In genomic region chr18:30588673-30589164, GRCh38 we compare ENCODE assay signal across 24 cellular contexts.
"Had no signal": no experiment of that assay in that cellular context is flagged by ENCODE, and none has a peak within 500 bp of the region (broad histone marks: within the 10 kb centered on the region; RNA-seq: fewer than 3 reads in every experiment).

No MANE protein-coding gene starts in this region.

- H3K4me3 Mint-ChIP-seq: dendritic cell treated with granulocyte-macrophage colony-stimulating factor and Interleukin-4, amounts not matched to agents 40 ng/mL and 50 ng/mL, for 4 days; effector memory CD8-positive, alpha-beta T cell; endodermal cell; naive thymus-derived CD4-positive, alpha-beta T cell had no signal

- H3K27ac Mint-ChIP-seq: dendritic cell treated with granulocyte-macrophage colony-stimulating factor and Interleukin-4, amounts not matched to agents 40 ng/mL and 50 ng/mL, for 4 days; effector memory CD8-positive, alpha-beta T cell; endodermal cell; naive thymus-derived CD4-positive, alpha-beta T cell had no signal

- ATAC-seq: effector memory CD8-positive, alpha-beta T cell; esophagus mucosa; gastrocnemius medialis; heart right ventricle; left cardiac atrium; left lung; left ventricle myocardium superior; lower lobe of right lung; naive thymus-derived CD4-positive, alpha-beta T cell had no signal

- H3K4me1 Mint-ChIP-seq: naive thymus-derived CD4-positive, alpha-beta T cell had no signal

- H3K4me1 ChIP-seq: colonic mucosa, esophagus squamous epithelium, gastrocnemius medialis, heart right ventricle, left lung, lower lobe of right lung had no signal

- H3K27me3 Mint-ChIP-seq: dendritic cell treated with granulocyte-macrophage colony-stimulating factor and Interleukin-4, amounts not matched to agents 40 ng/mL and 50 ng/mL, for 4 days; effector memory CD8-positive, alpha-beta T cell; naive thymus-derived CD4-positive, alpha-beta T cell had no signal

- H3K27ac ChIP-seq: colonic mucosa, epithelial cell of prostate, esophagus squamous epithelium, gastrocnemius medialis, heart right ventricle, left lung, lower lobe of right lung had no signal

- H3K27me3 ChIP-seq: colonic mucosa, esophagus squamous epithelium, gastrocnemius medialis, heart right ventricle, left lung had no signal

- H3K9me3 Mint-ChIP-seq: dendritic cell treated with granulocyte-macrophage colony-stimulating factor and Interleukin-4, amounts not matched to agents 40 ng/mL and 50 ng/mL, for 4 days; endodermal cell had no signal

- H3K4me3 ChIP-seq: colonic mucosa, esophagus squamous epithelium, gastrocnemius medialis, heart right ventricle, left lung, lower lobe of right lung had no signal

- H3K36me3 ChIP-seq: colonic mucosa, esophagus squamous epithelium, gastrocnemius medialis, heart right ventricle, left lung, lower lobe of right lung had no signal

- DNase-seq: colonic mucosa; cortex of kidney; effector CD8-positive, alpha-beta T cell; effector memory CD8-positive, alpha-beta T cell; endodermal cell; erythroblast; esophagus squamous epithelium; foreskin fibroblast; foreskin melanocyte; gastrocnemius medialis; glutamatergic neuron; head of caudate nucleus; heart right ventricle; hippocampal formation; left cardiac atrium; left lung; left ventricle myocardium superior; lower lobe of right lung; mesenchymal stem cell; midbrain; naive thymus-derived CD4-positive, alpha-beta T cell had no signal
